8 cellular contexts compared by ENCODE assay signal in genomic region chr10:128047337-128047736, GRCh38.
DNase-seq lines count a peak whose midpoint lies in the region; ATAC-seq and TF ChIP-seq lines count a peak whose summit lies in the region.

No MANE protein-coding gene starts in this region.

- no peak overlapping the region for H2BK120ac ChIP-seq in trophoblast cell (ENCODE audit: insufficient read depth, low read length, poor library complexity)

- H3K27ac ChIP-seq in trophoblast cell (ENCODE audit: low read depth, low read length) (peak overlapping the region; percentile 28), upper lobe of left lung (peak overlapping the region; percentile 87 to 89 (median 88))

- H2BK12ac ChIP-seq in trophoblast cell (ENCODE audit: low read length) = no peak overlapping the region

- no peak overlapping the region for H4K91ac ChIP-seq in trophoblast cell (ENCODE audit: low read depth, low read length)

- H3K18ac ChIP-seq in trophoblast cell (ENCODE audit: low read length) = no peak overlapping the region

- TF ChIP-seq POLR2A in upper lobe of left lung (IDR thresholded peaks at IDR 0.05) = peak; percentile 39 to 95 (median 64)

- no peak overlapping the region for H3K9ac ChIP-seq in trophoblast cell (ENCODE audit: low read length)

- no peak overlapping the region for H4K12ac ChIP-seq in trophoblast cell (ENCODE audit: low read depth, low read length)

- H3K27me3 ChIP-seq in GM06990 (replicated peaks; ENCODE audit: control insufficient read depth, insufficient read depth, low read length) (no peaks in the 10 kb centered on the region), H7 (ENCODE audit: control insufficient read depth, insufficient read depth, low read length) (no peaks in the 10 kb centered on the region; the same call in 1 of the 2 replicates), trophoblast cell (ENCODE audit: insufficient read depth, low read length) (no peaks in the 10 kb centered on the region), upper lobe of left lung (no peaks in the 10 kb centered on the region)

- H3K79me1 ChIP-seq in trophoblast cell (ENCODE audit: low read length) = no peaks in the 10 kb centered on the region

- H2BK5ac ChIP-seq in trophoblast cell (ENCODE audit: low read depth, low read length, poor library complexity) = no peak overlapping the region

- DNase-seq in GM06990 (ENCODE audit: extremely low read depth, insufficient read length) (peak; percentile 70), H7 (peak; percentile 94), NAMALWA (ENCODE audit: low spot score) (peak; percentile 91), fibroblast of pulmonary artery (ENCODE audit: low read depth) (peak; percentile 80), trophoblast cell (peak; percentile 93 to 94), upper lobe of left lung (peak; percentile 88 to 96), NCI-H748 treated with DMSO at 0.1 percent for 48 hours (lab: John Stamatoyannopoulos, UW) (no peak)
- peak; percentile 87 for DNase-seq in activated CD8-positive, alpha-beta memory T cell treated with anti-CD3 and anti-CD28 coated beads, Interleukin-2, amount 50 U/mL, for 48 hours

- H3K23ac ChIP-seq in trophoblast cell (ENCODE audit: low read length) = no peak overlapping the region

- H3K79me2 ChIP-seq in trophoblast cell (ENCODE audit: control insufficient read depth, insufficient read depth, low read length, poor library complexity) = peaks cover 2% of the 10 kb centered on the region

- WGBS in trophoblast cell (ENCODE audit: extremely low coverage, insufficient coverage, insufficient read length) = no CpG with 5 or more reads among the region's 16 CpGs
- 21 to 33% methylated on average over 9 to 16 of the region's 16 CpGs for WGBS in upper lobe of left lung, 2 donors

- H3K4me3 ChIP-seq in GM06990 (replicated peaks; ENCODE audit: low read depth, low read length) (peak overlapping the region; percentile 61), H7 (ENCODE audit: insufficient read depth, low read depth, low read length) (no peak overlapping the region), fibroblast of pulmonary artery (replicated peaks; ENCODE audit: low read depth, low read length) (peak overlapping the region; percentile 46), trophoblast cell (ENCODE audit: low read depth, low read length) (no peak overlapping the region), upper lobe of left lung (peak overlapping the region in 3 of 4 donors; percentile 25 to 50 (median 39))

- peak overlapping the region; percentile 28 for H2AK5ac ChIP-seq in trophoblast cell (ENCODE audit: low read length)

- H3K14ac ChIP-seq in trophoblast cell (ENCODE audit: low read length) = no peak overlapping the region

- no peak overlapping the region for H4K8ac ChIP-seq in trophoblast cell (ENCODE audit: low read depth, low read length)

- ATAC-seq in upper lobe of left lung (ENCODE audit: low FRiP score in 2 of 2) = peak; percentile 91 to 95

- H3K4me1 ChIP-seq in trophoblast cell (ENCODE audit: control insufficient read depth in 1 of 2, insufficient read depth in 2 of 2, low read length in 2 of 2) (peaks cover 3 to 22% of the 10 kb centered on the region in 2 experiments), upper lobe of left lung (peaks cover 19 to 50% (median 41%) of the 10 kb centered on the region in 4 donors)

- peak overlapping the region; percentile 31 for H3K4me2 ChIP-seq in trophoblast cell (ENCODE audit: low read length)

- no peaks in the 10 kb centered on the region; the same call in 1 of the 2 replicates for H3K36me3 ChIP-seq in GM06990 (ENCODE audit: control insufficient read depth, insufficient read depth, low read length)
- H3K36me3 ChIP-seq in H7 (replicated peaks; ENCODE audit: control insufficient read depth, insufficient read depth, low read length) = no peaks in the 10 kb centered on the region
- peaks cover 0 to under 1% of the 10 kb centered on the region in 2 experiments for H3K36me3 ChIP-seq in trophoblast cell (ENCODE audit: control insufficient read depth in 1 of 2, insufficient read depth in 2 of 2, low read length in 2 of 2)
- H3K36me3 ChIP-seq in upper lobe of left lung = peaks cover 0 to 21% (median 2%) of the 10 kb centered on the region in 4 donors

- no peak for TF ChIP-seq EP300 in upper lobe of left lung (IDR thresholded peaks at IDR 0.05)

- H3K9me3 ChIP-seq in trophoblast cell (ENCODE audit: insufficient read depth, low read depth, low read length) (peaks cover 1% of the 10 kb centered on the region), upper lobe of left lung (no peaks in the 10 kb centered on the region)

- H2AFZ ChIP-seq in trophoblast cell (ENCODE audit: insufficient read depth, low read length, poor library complexity) = no peak overlapping the region

- H3K4ac ChIP-seq in trophoblast cell (ENCODE audit: low read depth, low read length) = no peak overlapping the region

- TF ChIP-seq CTCF in GM06990 (IDR thresholded peaks at IDR 0.05; ENCODE audit: insufficient read depth, low read length, poor library complexity, severe bottlenecking) (no peak), fibroblast of pulmonary artery (IDR thresholded peaks at IDR 0.05; ENCODE audit: low read length, missing control alignments) (no peak), upper lobe of left lung (IDR thresholded peaks at IDR 0.05) (peak in 1 of 6 experiments; percentile 15)

Comparison
In these comparisons a context has a peak if more than half of its experiments do, and no peak if none do; other contexts are left out.
1. H3K4me3 ChIP-seq: peak in GM06990 (single experiment), fibroblast of pulmonary artery (single experiment) and upper lobe of left lung (3 of 4); none in H7 (single experiment) and trophoblast cell (single experiment).